In the genomic region with DNA sequence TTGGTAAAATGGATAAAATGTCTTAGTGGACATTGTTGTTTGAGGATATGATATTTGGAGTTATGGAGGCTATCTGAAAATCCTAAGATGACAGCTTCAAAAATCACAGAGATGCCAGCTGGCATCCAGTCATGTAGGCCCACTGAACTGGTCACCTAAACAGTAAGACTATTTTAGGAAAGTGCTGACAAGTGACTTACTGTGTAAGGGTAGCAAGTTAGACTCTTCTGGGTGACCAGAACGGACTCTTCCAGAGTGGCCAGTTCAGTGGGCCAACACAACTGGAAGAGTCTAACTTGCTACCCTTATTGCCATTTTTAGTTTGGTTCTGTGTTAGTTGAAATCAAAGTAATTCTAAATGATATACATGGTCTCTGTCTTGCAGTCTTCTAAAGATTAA, we compare ENCODE assay signal across 33 cellular contexts.
"Had no signal": no experiment of that assay in that cellular context is flagged by ENCODE, and none has a peak within 500 bp of the region (broad histone marks: within the 10 kb centered on the region; RNA-seq: fewer than 3 reads in every experiment).

No MANE protein-coding gene starts in this region.

- ATAC-seq: activated CD4-positive, alpha-beta T cell treated with anti-CD3 and anti-CD28 coated beads for 36 hours; activated CD4-positive, CD25-positive, alpha-beta regulatory T cell treated with anti-CD3 and anti-CD28 coated beads, Interleukin-2, amount 50 U/mL, for 24 hours; activated CD8-positive, alpha-beta memory T cell treated with anti-CD3 and anti-CD28 coated beads, Interleukin-2, amount 10 ng/mL, durations not matched to agents 7 days and 5 days; activated CD8-positive, alpha-beta T cell treated with anti-CD3 and anti-CD28 coated beads, Interleukin-2, amount 10 ng/mL, durations not matched to agents 7 days and 5 days; activated naive CD8-positive, alpha-beta T cell treated with anti-CD3 and anti-CD28 coated beads, Interleukin-2, amount 50 U/mL, for 24 hours; WTC11 had no signal

- H3K9me3 ChIP-seq: ascending aorta had no signal

- H3K27me3 ChIP-seq: ascending aorta, cardiac muscle cell had no signal

- H3K36me3 ChIP-seq: ascending aorta, cardiac muscle cell, WERI-Rb-1 had no signal

- H3K4me1 ChIP-seq: ascending aorta had no signal

- FAIRE-seq: bronchial epithelial cell, TTC549 had no signal

- H3K4me3 ChIP-seq: ascending aorta, cardiac muscle cell had no signal

- DNase-seq: activated CD4-positive, alpha-beta memory T cell treated with anti-CD3 and anti-CD28 coated beads, Interleukin-2, amount 10 ng/mL, durations not matched to agents 7 days and 5 days; activated CD4-positive, alpha-beta T cell treated with anti-CD3 and anti-CD28 coated beads for 1 hour; activated CD4-positive, alpha-beta T cell treated with anti-CD3 and anti-CD28 coated beads for 36 hours; activated CD4-positive, alpha-beta T cell treated with anti-CD3 and anti-CD28 coated beads for 48 hours; activated CD4-positive, alpha-beta T cell treated with anti-CD3 and anti-CD28 coated beads, Interleukin-2, amount 10 ng/mL, durations not matched to agents 7 days and 5 days; activated CD4-positive, alpha-beta T cell treated with anti-CD3 and anti-CD28 coated beads, Interleukin-2, amount 50 U/mL, for 48 hours; activated CD4-positive, CD25-positive, alpha-beta regulatory T cell; activated CD8-positive, alpha-beta memory T cell treated with anti-CD3 and anti-CD28 coated beads for 24 hours; activated CD8-positive, alpha-beta memory T cell treated with anti-CD3 and anti-CD28 coated beads, Interleukin-2, amount 10 ng/mL, durations not matched to agents 7 days and 5 days; activated CD8-positive, alpha-beta memory T cell treated with anti-CD3 and anti-CD28 coated beads, Interleukin-2, amount 50 U/mL, for 48 hours; activated CD8-positive, alpha-beta T cell treated with anti-CD3 and anti-CD28 coated beads, Interleukin-2, amount 10 ng/mL, durations not matched to agents 7 days and 5 days; activated effector memory CD4-positive, alpha-beta T cell treated with Interleukin-2 at 50 U/mL for 16 hours; activated gamma-delta T cell; activated naive CD4-positive, alpha-beta T cell treated with anti-CD3 and anti-CD28 coated beads, Interleukin-2, amount 10 ng/mL, durations not matched to agents 7 days and 5 days; activated naive CD4-positive, alpha-beta T cell treated with Interleukin-2 at 50 U/mL for 16 hours; activated naive CD8-positive, alpha-beta T cell treated with anti-CD3 and anti-CD28 coated beads, Interleukin-2, amount 10 ng/mL, durations not matched to agents 7 days and 5 days; activated naive CD8-positive, alpha-beta T cell treated with anti-CD3 and anti-CD28 coated beads, Interleukin-2, amount 50 U/mL, for 24 hours; activated T-cell treated with anti-CD3 and anti-CD28 coated beads, Interleukin-2, amount 50 U/mL, for 24 hours; activated T-cell treated with anti-CD3 and anti-CD28 coated beads, Interleukin-2, amount 50 U/mL, for 48 hours; amygdala; anterior cingulate cortex; caudate nucleus; cerebellar nuclear complex; T-helper 1 cell; T-helper 2 cell; T-helper 9 cell; WERI-Rb-1 had no signal

- H3K27ac ChIP-seq: ascending aorta, cardiac muscle cell, WERI-Rb-1 had no signal
